ENCODE assay signal across 8 cellular contexts in the genomic region with DNA sequence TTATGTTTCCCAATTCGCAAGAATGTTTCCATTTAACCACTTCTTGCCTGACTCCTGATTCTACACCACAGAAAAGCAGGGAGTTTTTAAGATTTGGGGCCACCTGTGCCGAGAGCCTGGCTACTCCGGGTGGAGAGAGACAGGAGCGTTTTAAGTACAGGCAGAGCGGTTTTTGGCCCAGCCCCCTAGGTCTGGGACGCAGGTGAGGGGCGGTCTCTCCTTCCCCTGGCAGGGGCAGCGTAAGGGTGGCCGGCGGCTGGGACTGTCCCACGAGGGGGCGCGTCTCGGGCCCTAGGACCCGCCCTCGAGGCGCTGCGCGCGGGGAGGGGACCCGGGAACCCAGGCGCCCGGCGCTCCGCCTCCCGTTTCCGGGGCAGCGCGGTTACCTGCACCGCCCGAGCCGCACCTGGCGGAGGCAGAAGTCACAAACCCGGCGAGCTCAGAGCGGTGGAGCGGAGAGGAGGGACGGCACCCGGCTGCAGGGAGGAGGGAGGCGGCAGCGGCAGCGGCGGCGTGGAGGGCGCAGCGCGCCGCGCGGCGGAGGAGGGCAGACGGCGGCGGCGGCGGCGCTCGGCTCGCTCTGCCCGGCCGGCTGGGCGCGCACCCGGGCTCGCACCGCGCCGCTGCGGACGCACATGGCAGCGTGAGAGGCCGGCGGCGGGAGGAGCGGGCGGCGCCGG. TPM values are rescaled to one million over a fixed set of nuclear protein-coding genes. Genes with fewer than 3 reads are reported as not detected.
DNase-seq lines count a peak whose midpoint lies in the region; ATAC-seq and TF ChIP-seq lines count a peak whose summit lies in the region.

A gene (plus strand): TSS at position 365 of the 680 bp plus-strand sequence. CDS start 508 bp downstream, outside the sequence.

- peaks cover 43% of the 10 kb centered on the region for H3K27me3 Mint-ChIP-seq in activated CD4-positive, alpha-beta memory T cell treated with anti-CD3 and anti-CD28 coated beads, Interleukin-2, amount 10 ng/mL, durations not matched to agents 7 days and 5 days
- peaks cover 29 to 72% (median 38%) of the 10 kb centered on the region in 3 donors for H3K27me3 Mint-ChIP-seq in naive B cell

- TF ChIP-seq CTCF in AG10803 (conservative IDR thresholded peaks at IDR 0.05; ENCODE audit: low read length) (peak; percentile 25; the same call in 1 of the 2 replicates), epithelial cell of esophagus (IDR thresholded peaks at IDR 0.05; ENCODE audit: insufficient read depth, low read depth, low read length, missing control alignments) (peak; percentile 32), thoracic aorta (IDR thresholded peaks at IDR 0.05) (no peak)

- H3K9me3 Mint-ChIP-seq in activated CD4-positive, alpha-beta memory T cell treated with anti-CD3 and anti-CD28 coated beads, Interleukin-2, amount 10 ng/mL, durations not matched to agents 7 days and 5 days = no peaks in the 10 kb centered on the region
- peaks cover 0 to 13% (median 6%) of the 10 kb centered on the region in 7 donors for H3K9me3 Mint-ChIP-seq in naive B cell

- H3K4me3 ChIP-seq in AG10803 (ENCODE audit: low read length) = peak within 1 kb of the TSS; percentile 63
- peak within 1 kb of the TSS; percentile 63 for H3K4me3 ChIP-seq in epithelial cell of esophagus (ENCODE audit: low read length)
- H3K4me3 ChIP-seq in thoracic aorta = peak within 1 kb of the TSS; percentile 68

- POLR2A ChIA-PET in activated CD4-positive, alpha-beta memory T cell treated with anti-CD3 and anti-CD28 coated beads, Interleukin-2, amount 10 ng/mL, durations not matched to agents 7 days and 5 days (lab: Charles Lee) = no interaction called here

- no peaks in the 10 kb centered on the region for H3K9me3 ChIP-seq in thoracic aorta

- H3K27me3 ChIP-seq in thoracic aorta (replicated peaks; ENCODE audit: insufficient read depth) = no peaks in the 10 kb centered on the region

- peaks cover 5% of the 10 kb centered on the region in 2 donors for H3K4me1 ChIP-seq in thoracic aorta (ENCODE audit: control insufficient read depth in 1 of 2, low read depth in 2 of 2)

- peak; percentile 49 for TF ChIP-seq POLR2A in GM18951 (IDR thresholded peaks at IDR 0.05; ENCODE audit: extremely low read depth, insufficient read depth, insufficient read length)

- CTCF ChIA-PET in activated CD4-positive, alpha-beta memory T cell treated with anti-CD3 and anti-CD28 coated beads, Interleukin-2, amount 10 ng/mL, durations not matched to agents 7 days and 5 days (lab: Charles Lee) = interaction anchor here (0.6 kb wide), 1 partner anchor 306 kb away, joined by 3 read pairs; no protein-coding TSS in a partner anchor

- H3K27ac Mint-ChIP-seq in activated CD4-positive, alpha-beta memory T cell treated with anti-CD3 and anti-CD28 coated beads, Interleukin-2, amount 10 ng/mL, durations not matched to agents 7 days and 5 days = no peak within 1 kb of the TSS
- H3K27ac Mint-ChIP-seq in naive B cell = peak within 1 kb of the TSS in 1 of 6 donors; percentile 54

- in situ Hi-C loops in GM18951 (cut with MboI; ENCODE audit: low sequenced_read_pairs, unreplicated experiment) = no loop called here

- H3K36me3 Mint-ChIP-seq in activated CD4-positive, alpha-beta memory T cell treated with anti-CD3 and anti-CD28 coated beads, Interleukin-2, amount 10 ng/mL, durations not matched to agents 7 days and 5 days (ENCODE audit: low read depth) = no peaks in the 10 kb centered on the region
- peaks cover 0 to 11% of the 10 kb centered on the region in 2 donors for H3K36me3 Mint-ChIP-seq in naive B cell

- peak; percentile 71 for ATAC-seq in HG03103 (IDR thresholded peaks at IDR 0.05; ENCODE audit: low read depth, unreplicated experiment)
- peak; percentile 69 to 83 for ATAC-seq in naive B cell (ENCODE audit: low read depth in 2 of 2)
- ATAC-seq in thoracic aorta (ENCODE audit: insufficient number of reproducible peaks, low FRiP score, low read depth) = no peak

- DNase-seq in AG10803 (ENCODE audit: low read depth) (no peak), NCI-H345 treated with DMSO at 0.1 percent for 48 hours (lab: John Stamatoyannopoulos, UW; ENCODE audit: unreplicated experiment) (peak; percentile 83), epithelial cell of esophagus (ENCODE audit: low read depth) (peak; percentile 86), naive B cell (peak; percentile 16), thoracic aorta (ENCODE audit: low spot score) (no peak)
- DNase-seq in activated CD4-positive, alpha-beta memory T cell treated with anti-CD3 and anti-CD28 coated beads, Interleukin-2, amount 10 ng/mL, durations not matched to agents 7 days and 5 days = peak; percentile 33

- no peak within 1 kb of the TSS for H3K27ac ChIP-seq in thoracic aorta

- H3K36me3 ChIP-seq in thoracic aorta = no peaks in the 10 kb centered on the region

- H3K4me1 Mint-ChIP-seq in activated CD4-positive, alpha-beta memory T cell treated with anti-CD3 and anti-CD28 coated beads, Interleukin-2, amount 10 ng/mL, durations not matched to agents 7 days and 5 days = peaks cover 5% of the 10 kb centered on the region
- peaks cover 5 to 28% (median 15%) of the 10 kb centered on the region in 3 donors for H3K4me1 Mint-ChIP-seq in naive B cell

- H3K4me3 Mint-ChIP-seq in activated CD4-positive, alpha-beta memory T cell treated with anti-CD3 and anti-CD28 coated beads, Interleukin-2, amount 10 ng/mL, durations not matched to agents 7 days and 5 days = no peak within 1 kb of the TSS
- peak within 1 kb of the TSS in 7 of 8 donors; percentile 60 to 87 (median 70) for H3K4me3 Mint-ChIP-seq in naive B cell

RNA-seq across cellular contexts. Expression of the gene that starts here (rescaled TPM):
- not detected for total RNA-seq in activated CD4-positive, alpha-beta memory T cell treated with anti-CD3 and anti-CD28 coated beads, Interleukin-2, amount 10 ng/mL, durations not matched to agents 7 days and 5 days
- polyA plus RNA-seq in naive B cell (ENCODE audit: low read depth in 6 of 6) = under 1 TPM in 1 of 6 donors, not detected in 5; 0.45 TPM
- total RNA-seq in thoracic aorta = 1 to 10 TPM in 1 of 2 donors, not detected in 1; 3.6 TPM

Comparison
In these comparisons a context has a peak if more than half of its experiments do, and no peak if none do; other contexts are left out.
1. Peak in DNase-seq in activated CD4-positive, alpha-beta memory T cell treated with anti-CD3 and anti-CD28 coated beads, Interleukin-2, amount 10 ng/mL, durations not matched to agents 7 days and 5 days; RNA of the gene not detected or under 1 TPM.
2. Peak in DNase-seq and ATAC-seq in naive B cell; RNA of the gene not detected or under 1 TPM.
3. DNase-seq: peak in NCI-H345 treated with DMSO at 0.1 percent for 48 hours (single experiment) and epithelial cell of esophagus (single experiment); none in AG10803 (single experiment) and thoracic aorta (single experiment).
4. Peak in every context shown above with its lines, with median percentiles within 50 percentile points of each other: H3K4me3 ChIP-seq.